Comparison of ENCODE assay signal across 24 cellular contexts in the genomic region with DNA sequence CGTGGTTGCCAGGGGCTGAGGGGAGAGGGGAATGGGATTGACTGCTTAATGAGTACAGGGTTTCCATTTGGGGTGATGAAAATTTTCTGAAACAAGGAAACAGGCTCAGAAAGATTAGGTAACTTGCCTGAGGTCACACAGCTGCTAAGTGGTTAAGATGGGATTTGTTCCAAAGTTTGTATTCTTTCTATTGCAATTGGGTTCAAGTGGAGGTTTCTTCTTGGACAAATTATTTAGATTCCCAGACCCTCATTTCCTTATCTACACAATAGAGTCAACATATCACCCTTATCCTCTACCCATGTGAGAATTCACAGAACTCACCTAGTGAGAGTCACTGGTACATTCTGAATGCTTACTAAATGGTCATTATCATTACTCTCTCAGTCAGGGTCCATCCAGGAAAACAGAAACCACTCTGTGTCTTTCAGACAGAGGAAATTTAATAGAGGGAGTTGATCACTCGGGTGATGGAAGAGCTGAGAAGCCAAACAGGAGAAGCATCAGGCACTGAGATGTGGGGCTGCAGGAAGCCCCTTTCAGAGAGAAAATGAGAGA. TPM values are rescaled to one million over a fixed set of nuclear protein-coding genes. Genes with fewer than 3 reads are reported as not detected.
A peak's percentile ranks its signal among the peaks of the same experiment; 100 is the strongest.
DNase-seq lines count a peak whose midpoint lies in the region; ATAC-seq and TF ChIP-seq lines count a peak whose summit lies in the region.
"Had no signal": no experiment of that assay in that cellular context is flagged by ENCODE, and none has a peak within 500 bp of the region (broad histone marks: within the 10 kb centered on the region; RNA-seq: fewer than 3 reads in every experiment).

No MANE protein-coding gene starts in this region.

- H3K27me3 Mint-ChIP-seq in glutamatergic neuron (ENCODE audit: unreplicated experiment): peaks cover 2% of the 10 kb centered on the region

- H3K36me3 ChIP-seq in BLaER1 treated with 17β-estradiol and CSF1 and Interleukin-3, amounts not matched to agents 10 nM and 100 nM: no peaks in the 10 kb centered on the region
- H3K36me3 ChIP-seq in WERI-Rb-1: peaks cover 2% of the 10 kb centered on the region; the same call in 1 of the 2 replicates
- no peaks in the 10 kb centered on the region for H3K36me3 ChIP-seq in psoas muscle (ENCODE audit: insufficient read depth in 1 of 2, low read depth in 1 of 2)

- H3K9me3 ChIP-seq in BLaER1 treated with 17β-estradiol and CSF1 and Interleukin-3, amounts not matched to agents 10 nM and 100 nM (replicated peaks in 1 of 11): peaks cover 0 to 6% (median 0%) of the 10 kb centered on the region in 11 experiments; a peak in 2 of 22 replicates
- H3K9me3 ChIP-seq in WERI-Rb-1 (ENCODE audit: severe bottlenecking) (no peaks in the 10 kb centered on the region), psoas muscle (no peaks in the 10 kb centered on the region)
- H3K9me3 ChIP-seq: BE2C, BLaER1 had no signal

- H3K36me3 Mint-ChIP-seq in glutamatergic neuron (ENCODE audit: unreplicated experiment): peaks cover 18% of the 10 kb centered on the region
- H3K36me3 Mint-ChIP-seq: CD8-positive, alpha-beta T cell had no signal

- no peak overlapping the region for H3K27ac Mint-ChIP-seq in glutamatergic neuron (ENCODE audit: unreplicated experiment)
- H3K27ac Mint-ChIP-seq: CD4-positive, alpha-beta T cell; CD8-positive, alpha-beta T cell had no signal

- H3K4me1 Mint-ChIP-seq in glutamatergic neuron (ENCODE audit: low read depth, unreplicated experiment): peaks cover 35% of the 10 kb centered on the region

- no peak overlapping the region for H3K9ac ChIP-seq in BLaER1 treated with 17β-estradiol and CSF1 and Interleukin-3, amounts not matched to agents 10 nM and 100 nM
- H3K9ac ChIP-seq: BLaER1 had no signal

- no peaks in the 10 kb centered on the region for H4K20me1 ChIP-seq in BLaER1 treated with 17β-estradiol and CSF1 and Interleukin-3, amounts not matched to agents 10 nM and 100 nM
- H4K20me1 ChIP-seq: BLaER1 had no signal

- intact Hi-C loops in psoas muscle (cut with DNase I): no loop called here

- 58 to 82% (median 69%) methylated on average over 2 of the region's 2 CpGs for WGBS in psoas muscle, 3 donors

- TF ChIP-seq CTCF in WERI-Rb-1 (IDR thresholded peaks at IDR 0.05; ENCODE audit: low read depth, low read length) (no peak), glutamatergic neuron (IDR thresholded peaks at IDR 0.05; ENCODE audit: partially characterized antibody, unreplicated experiment) (no peak), psoas muscle (IDR thresholded peaks at IDR 0.05) (no peak)

- DNase-seq in WERI-Rb-1 (no peak), glutamatergic neuron (no peak), T1000 (lab: John Stamatoyannopoulos, UW) (no peak), psoas muscle (no peak)
- DNase-seq: 8988T; ACHN; BE2C; CD4-positive, alpha-beta T cell; CD8-positive, alpha-beta T cell; DMS 273 treated with DMSO at 0.1 percent for 48 hours; DMS153; DMS53; DMS79; DND-41; EL; GDM1 had no signal

- peaks cover 0 to 7% (median 0%) of the 10 kb centered on the region in 11 experiments; a peak in 2 of 22 replicates for H3K27me3 ChIP-seq in BLaER1 treated with 17β-estradiol and CSF1 and Interleukin-3, amounts not matched to agents 10 nM and 100 nM
- H3K27me3 ChIP-seq in WERI-Rb-1 (ENCODE audit: insufficient read depth, low read depth, severe bottlenecking) (no peaks in the 10 kb centered on the region), psoas muscle (ENCODE audit: insufficient read depth in 3 of 3, low read length in 2 of 3) (peaks cover 0 to 3% (median 2%) of the 10 kb centered on the region in 3 donors)
- H3K27me3 ChIP-seq: BE2C had no signal

- no peak overlapping the region for H3K4me3 ChIP-seq in BLaER1 treated with 17β-estradiol and CSF1 and Interleukin-3, amounts not matched to agents 10 nM and 100 nM
- H3K4me3 ChIP-seq in WERI-Rb-1 (ENCODE audit: low read depth, low read length) (no peak overlapping the region), psoas muscle (no peak overlapping the region)
- H3K4me3 ChIP-seq: BLaER1 had no signal

- H3K9me3 Mint-ChIP-seq in glutamatergic neuron (ENCODE audit: unreplicated experiment): peaks cover 8% of the 10 kb centered on the region
- H3K9me3 Mint-ChIP-seq: CD4-positive, alpha-beta T cell; CD8-positive, alpha-beta T cell had no signal

- peak overlapping the region; percentile 23 for H3K4me3 Mint-ChIP-seq in glutamatergic neuron (ENCODE audit: unreplicated experiment)
- H3K4me3 Mint-ChIP-seq: CD4-positive, alpha-beta T cell; CD8-positive, alpha-beta T cell had no signal

- peak overlapping the region in 7 of 11 experiments; percentile 15 to 89 (median 63); a peak in 8 of 22 replicates for H3K4me2 ChIP-seq in BLaER1 treated with 17β-estradiol and CSF1 and Interleukin-3, amounts not matched to agents 10 nM and 100 nM
- H3K4me2 ChIP-seq: BLaER1 had no signal

- H3K27ac ChIP-seq in BLaER1 treated with 17β-estradiol and CSF1 and Interleukin-3, amounts not matched to agents 10 nM and 100 nM: no peak overlapping the region
- H3K27ac ChIP-seq in WERI-Rb-1 (peak overlapping the region; percentile 78), psoas muscle (no peak overlapping the region)
- H3K27ac ChIP-seq: BLaER1, C4-2B had no signal

- ATAC-seq in GM18517 (IDR thresholded peaks at IDR 0.05; ENCODE audit: unreplicated experiment) (no peak), psoas muscle (no peak)
- ATAC-seq: CD8-positive, alpha-beta T cell had no signal

- H3K4me1 ChIP-seq in BLaER1 treated with 17β-estradiol and CSF1 and Interleukin-3, amounts not matched to agents 10 nM and 100 nM: peaks cover 37 to 64% (median 45%) of the 10 kb centered on the region in 10 experiments
- H3K4me1 ChIP-seq in psoas muscle: no peaks in the 10 kb centered on the region
- H3K4me1 ChIP-seq: BE2C had no signal

RNA-seq across cellular contexts. Expression of gene CACNG4, which starts 22.6 kb away (rescaled TPM):
- total RNA-seq in glutamatergic neuron (ENCODE audit: unreplicated experiment): 105 TPM
- total RNA-seq in psoas muscle: not detected
- polyA plus RNA-seq in psoas muscle: under 1 TPM in 1 of 3 donors, not detected in 2; 0.03 TPM
- total RNA-seq: CD4-positive, alpha-beta T cell; CD8-positive, alpha-beta T cell had no signal

RNA-seq across cellular contexts. Expression of gene CACNG1, which starts 57.2 kb away (rescaled TPM):
- total RNA-seq in glutamatergic neuron (ENCODE audit: unreplicated experiment) (not detected), psoas muscle (100 to 1,000 TPM in 1 of 4 donors, 10 to 100 TPM in 3; 36.9 to 312 (median 57.7) TPM)
- 100 to 1,000 TPM in 2 of 3 donors, 10 to 100 TPM in 1; 20.3 to 132 (median 110) TPM for polyA plus RNA-seq in psoas muscle
- total RNA-seq: A673; CD4-positive, alpha-beta T cell; CD8-positive, alpha-beta T cell; Daoy; G401 had no signal
- polyA plus RNA-seq: AG04450 had no signal

Comparison
In these comparisons a context has a peak if more than half of its experiments do, and no peak if none do; other contexts are left out.
1. RNA of gene CACNG4, which starts 22.6 kb away (total RNA-seq): 105 TPM in glutamatergic neuron (single experiment); not detected in psoas muscle; every median in the first group is over 100 times any median in the second.
2. RNA of gene CACNG1, which starts 57.2 kb away (total RNA-seq): 36.9 to 312 TPM in psoas muscle; not detected in glutamatergic neuron (single experiment); every median in the first group is over 10 times any median in the second.